ENCODE assay signal across 6 cellular contexts in the genomic region with DNA sequence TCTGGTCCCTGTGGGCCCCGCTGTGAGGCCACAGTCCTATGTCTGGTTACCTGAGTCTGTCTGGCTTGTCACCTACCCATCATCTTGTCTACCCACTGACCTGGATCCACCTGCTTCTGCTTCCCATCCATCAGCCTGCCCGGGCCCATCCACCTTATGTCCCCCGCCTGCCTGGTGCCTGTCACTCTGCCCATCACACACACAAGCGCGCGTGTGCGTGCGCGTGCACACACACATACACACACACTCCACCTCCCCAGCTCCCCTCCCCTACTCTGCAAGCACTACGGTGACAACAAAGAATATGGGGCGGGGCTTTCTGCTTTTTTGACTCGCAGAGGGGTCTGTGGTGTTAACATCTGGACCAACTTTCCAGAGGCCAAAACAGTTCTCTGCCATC. TPM values are rescaled to one million over a fixed set of nuclear protein-coding genes. Genes with fewer than 3 reads are reported as not detected.
"Had no signal": no experiment of that assay in that cellular context is flagged by ENCODE, and none has a peak within 500 bp of the region (broad histone marks: within the 10 kb centered on the region; RNA-seq: fewer than 3 reads in every experiment).

No MANE protein-coding gene starts in this region.

- H3K4me2 ChIP-seq: GM23338 had no signal

- H2AFZ ChIP-seq: GM23338 had no signal

- H3K27ac ChIP-seq: HL-60 had no signal

- H3K4me3 ChIP-seq: GM23338, K562 had no signal

- DNase-seq: H9, HCEC 1CT, IMR-90 had no signal

RNA-seq across cellular contexts. Expression of gene CDH22, which starts 8.0 kb away (rescaled TPM):
- polyA plus RNA-seq: IMR-90 had no signal
